ENCODE assay signal across 9 cellular contexts in the genomic region with DNA sequence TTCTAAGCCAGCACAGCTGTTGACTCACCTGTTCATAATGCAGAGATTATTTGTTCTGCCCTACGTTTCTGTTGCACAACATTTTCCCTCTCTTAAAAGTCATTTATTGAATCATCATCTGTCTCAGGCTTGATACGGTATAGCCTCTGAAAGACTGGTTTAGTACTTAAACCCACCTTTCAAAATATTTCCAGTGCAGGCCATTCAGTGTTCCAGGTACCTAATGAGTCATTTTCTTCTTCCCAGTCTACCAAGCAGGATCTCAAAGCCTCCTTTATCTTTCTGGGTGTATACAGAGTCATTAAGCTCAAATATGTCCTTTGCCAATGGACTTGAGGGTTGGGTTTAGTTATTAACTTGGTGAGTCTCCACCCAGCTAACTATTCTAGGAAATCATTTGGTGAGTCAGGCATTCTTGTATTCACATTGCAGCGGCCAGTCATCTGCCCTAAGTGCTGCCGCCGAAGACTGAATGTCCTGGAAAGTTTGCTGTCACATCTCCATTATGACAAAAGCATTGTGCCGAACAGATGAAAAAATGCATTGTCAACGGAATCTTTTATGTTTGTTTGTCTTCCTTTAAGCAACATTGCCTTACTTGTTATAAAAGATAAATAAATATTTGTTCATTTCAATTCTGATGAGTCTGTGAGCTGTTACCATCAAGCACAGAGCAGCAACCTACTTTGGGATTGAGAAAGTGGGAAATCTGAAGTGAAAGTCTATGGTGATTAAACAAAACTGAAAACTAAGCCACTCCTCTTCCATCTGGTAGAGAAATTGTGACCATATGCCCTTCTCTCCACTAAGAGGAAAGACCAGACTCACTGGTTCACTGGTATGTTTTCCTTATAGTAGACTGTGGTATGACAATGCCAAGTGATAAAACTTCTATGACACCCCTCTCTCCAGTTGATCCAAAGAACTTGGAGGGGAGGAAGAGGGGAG. TPM values are rescaled to one million over a fixed set of nuclear protein-coding genes. Genes with fewer than 3 reads are reported as not detected.
DNase-seq lines count a peak whose midpoint lies in the region; ATAC-seq and TF ChIP-seq lines count a peak whose summit lies in the region.
"Had no signal": no experiment of that assay in that cellular context is flagged by ENCODE, and none has a peak within 500 bp of the region (broad histone marks: within the 10 kb centered on the region; RNA-seq: fewer than 3 reads in every experiment).

No MANE protein-coding gene starts in this region.

- no peak overlapping the region for H3K27ac ChIP-seq in tibial artery

- intact Hi-C loops in tibial artery (cut with DNase I; ENCODE audit: low total_unique reads), result no loop called here

- peak; percentile 23 for ATAC-seq in stimulated activated naive CD8-positive, alpha-beta T cell treated with anti-CD3 and anti-CD28 coated beads, Interleukin-15, Interleukin-2, amounts not matched to agents 100 U/mL and 50 U/mL, for 24 hours
- no peak for ATAC-seq in stimulated activated naive CD8-positive, alpha-beta T cell treated with anti-CD3 and anti-CD28 coated beads, Interleukin-15, amount 100 ng/mL, for 72 hours
- ATAC-seq in activated T-helper 17 cell treated with anti-CD3 and anti-CD28 coated beads, Interleukin-2, amount 50 U/mL, for 72 hours (replicated peaks), result peak; percentile 45
- ATAC-seq in GM18511 (IDR thresholded peaks at IDR 0.05; ENCODE audit: unreplicated experiment), result no peak
- ATAC-seq in HG03280 (IDR thresholded peaks at IDR 0.05; ENCODE audit: unreplicated experiment), result no peak
- ATAC-seq: activated CD8-positive, alpha-beta T cell treated with anti-CD3 and anti-CD28 coated beads, Interleukin-2, amount 10 ng/mL, durations not matched to agents 7 days and 5 days had no signal

- no peaks in the 10 kb centered on the region for H3K4me1 Mint-ChIP-seq in stimulated activated naive CD8-positive, alpha-beta T cell treated with anti-CD3 and anti-CD28 coated beads, Interleukin-15, amount 100 ng/mL, for 72 hours
- H3K4me1 Mint-ChIP-seq in activated T-helper 17 cell treated with anti-CD3 and anti-CD28 coated beads, Interleukin-2, amount 50 U/mL, for 72 hours, result no peaks in the 10 kb centered on the region

- H3K9me3 ChIP-seq in tibial artery, result no peaks in the 10 kb centered on the region

- H3K4me3 Mint-ChIP-seq in stimulated activated naive CD8-positive, alpha-beta T cell treated with anti-CD3 and anti-CD28 coated beads, Interleukin-15, amount 100 ng/mL, for 72 hours, result no peak overlapping the region
- H3K4me3 Mint-ChIP-seq in activated T-helper 17 cell treated with anti-CD3 and anti-CD28 coated beads, Interleukin-2, amount 50 U/mL, for 72 hours, result no peak overlapping the region
- H3K4me3 Mint-ChIP-seq: activated CD8-positive, alpha-beta T cell treated with anti-CD3 and anti-CD28 coated beads, Interleukin-2, amount 10 ng/mL, durations not matched to agents 7 days and 5 days had no signal

- H3K4me1 ChIP-seq in tibial artery, result no peaks in the 10 kb centered on the region

- H3K4me3 ChIP-seq in tibial artery, result no peak overlapping the region

- no peak overlapping the region for H3K27ac Mint-ChIP-seq in stimulated activated naive CD8-positive, alpha-beta T cell treated with anti-CD3 and anti-CD28 coated beads, Interleukin-15, amount 100 ng/mL, for 72 hours
- no peak overlapping the region for H3K27ac Mint-ChIP-seq in activated T-helper 17 cell treated with anti-CD3 and anti-CD28 coated beads, Interleukin-2, amount 50 U/mL, for 72 hours
- H3K27ac Mint-ChIP-seq: activated CD8-positive, alpha-beta T cell treated with anti-CD3 and anti-CD28 coated beads, Interleukin-2, amount 10 ng/mL, durations not matched to agents 7 days and 5 days had no signal

- no peaks in the 10 kb centered on the region for H3K27me3 ChIP-seq in tibial artery

- DNase-seq in stimulated activated naive CD8-positive, alpha-beta T cell treated with anti-CD3 and anti-CD28 coated beads, Interleukin-15, Interleukin-2, amounts not matched to agents 100 U/mL and 50 U/mL, for 24 hours, result no peak
- DNase-seq in stimulated activated naive CD8-positive, alpha-beta T cell treated with anti-CD3 and anti-CD28 coated beads, Interleukin-15, amount 100 ng/mL, for 72 hours, result no peak
- peak; percentile 100 for DNase-seq in kidney tubule cell (ENCODE audit: low spot score)
- no peak for DNase-seq in NOMO-1 (lab: John Stamatoyannopoulos, UW; ENCODE audit: unreplicated experiment in 2 of 2)
- no peak for DNase-seq in tibial artery
- DNase-seq: activated CD8-positive, alpha-beta T cell treated with anti-CD3 and anti-CD28 coated beads, Interleukin-2, amount 10 ng/mL, durations not matched to agents 7 days and 5 days had no signal

- no peaks in the 10 kb centered on the region for H3K36me3 Mint-ChIP-seq in activated T-helper 17 cell treated with anti-CD3 and anti-CD28 coated beads, Interleukin-2, amount 50 U/mL, for 72 hours (ENCODE audit: low read depth)

- TF ChIP-seq CTCF in tibial artery (IDR thresholded peaks at IDR 0.05), result no peak

- H3K36me3 ChIP-seq in tibial artery, result no peaks in the 10 kb centered on the region

- peaks cover 34% of the 10 kb centered on the region for H3K27me3 Mint-ChIP-seq in stimulated activated naive CD8-positive, alpha-beta T cell treated with anti-CD3 and anti-CD28 coated beads, Interleukin-15, amount 100 ng/mL, for 72 hours
- peaks cover 33% of the 10 kb centered on the region for H3K27me3 Mint-ChIP-seq in activated T-helper 17 cell treated with anti-CD3 and anti-CD28 coated beads, Interleukin-2, amount 50 U/mL, for 72 hours

- H3K9me3 Mint-ChIP-seq in stimulated activated naive CD8-positive, alpha-beta T cell treated with anti-CD3 and anti-CD28 coated beads, Interleukin-15, amount 100 ng/mL, for 72 hours, result no peaks in the 10 kb centered on the region
- H3K9me3 Mint-ChIP-seq in activated T-helper 17 cell treated with anti-CD3 and anti-CD28 coated beads, Interleukin-2, amount 50 U/mL, for 72 hours, result no peaks in the 10 kb centered on the region

RNA-seq across cellular contexts. Expression of gene FAM135A, which starts 14.3 kb away (rescaled TPM):
- 1 to 10 TPM; 8.0 to 8.5 TPM for total RNA-seq in activated T-helper 17 cell treated with anti-CD3 and anti-CD28 coated beads, Interleukin-2, amount 50 U/mL, for 72 hours

Comparison
In these comparisons a context has a peak if more than half of its experiments do, and no peak if none do; other contexts are left out.
1. ATAC-seq: peak in stimulated activated naive CD8-positive, alpha-beta T cell treated with anti-CD3 and anti-CD28 coated beads, Interleukin-15, Interleukin-2, amounts not matched to agents 100 U/mL and 50 U/mL, for 24 hours (single experiment) and activated T-helper 17 cell treated with anti-CD3 and anti-CD28 coated beads, Interleukin-2, amount 50 U/mL, for 72 hours (single experiment); none in stimulated activated naive CD8-positive, alpha-beta T cell treated with anti-CD3 and anti-CD28 coated beads, Interleukin-15, amount 100 ng/mL, for 72 hours (single experiment), GM18511 (single experiment) and HG03280 (single experiment).